ENCODE assay signal across 9 cellular contexts in genomic region chr1:184002071-184002470, GRCh38. TPM values are rescaled to one million over a fixed set of nuclear protein-coding genes. Genes with fewer than 3 reads are reported as not detected.
A peak's percentile ranks its signal among the peaks of the same experiment; 100 is the strongest.
DNase-seq lines count a peak whose midpoint lies in the region; ATAC-seq and TF ChIP-seq lines count a peak whose summit lies in the region.
"Had no signal": no experiment of that assay in that cellular context is flagged by ENCODE, and none has a peak within 500 bp of the region (broad histone marks: within the 10 kb centered on the region; RNA-seq: fewer than 3 reads in every experiment).

No MANE protein-coding gene starts in this region.

- no peaks in the 10 kb centered on the region for H3K9me3 ChIP-seq in adipocyte (ENCODE audit: control insufficient read depth, low read length)
- H3K9me3 ChIP-seq in heart left ventricle: no peaks in the 10 kb centered on the region

- H3K27me3 ChIP-seq in adipocyte (replicated peaks; ENCODE audit: control insufficient read depth, insufficient read depth, low read length) (no peaks in the 10 kb centered on the region), heart left ventricle (no peaks in the 10 kb centered on the region)

- H3K36me3 Mint-ChIP-seq in HFFc6 (ENCODE audit: low read depth): no peaks in the 10 kb centered on the region
- no peaks in the 10 kb centered on the region for H3K36me3 Mint-ChIP-seq in activated CD4-positive, alpha-beta memory T cell treated with anti-CD3 and anti-CD28 coated beads, Interleukin-2, amount 10 ng/mL, durations not matched to agents 7 days and 5 days (ENCODE audit: low read depth)

- H3K27me3 Mint-ChIP-seq in HFFc6 (ENCODE audit: insufficient read depth): no peaks in the 10 kb centered on the region
- peaks cover 2% of the 10 kb centered on the region for H3K27me3 Mint-ChIP-seq in activated CD4-positive, alpha-beta memory T cell treated with anti-CD3 and anti-CD28 coated beads, Interleukin-2, amount 10 ng/mL, durations not matched to agents 7 days and 5 days

- CTCF ChIA-PET in activated CD4-positive, alpha-beta memory T cell treated with anti-CD3 and anti-CD28 coated beads, Interleukin-2, amount 10 ng/mL, durations not matched to agents 7 days and 5 days (lab: Charles Lee): no interaction called here

- no peaks in the 10 kb centered on the region for H3K36me3 ChIP-seq in adipocyte (ENCODE audit: control insufficient read depth, insufficient read depth, low read length, severe bottlenecking)
- no peaks in the 10 kb centered on the region for H3K36me3 ChIP-seq in heart left ventricle

- peak overlapping the region; percentile 68 for H3K4me3 Mint-ChIP-seq in HFFc6
- H3K4me3 Mint-ChIP-seq in activated CD4-positive, alpha-beta memory T cell treated with anti-CD3 and anti-CD28 coated beads, Interleukin-2, amount 10 ng/mL, durations not matched to agents 7 days and 5 days: no peak overlapping the region
- H3K4me3 Mint-ChIP-seq: effector memory CD8-positive, alpha-beta T cell had no signal

- DNase-seq in HFFc6 (peak; percentile 78), adipocyte (ENCODE audit: low read depth) (peak; percentile 80), heart left ventricle (peak in 4 of 5 donors; percentile 47 to 58 (median 49)), skeletal muscle cell (ENCODE audit: low read depth) (peak; percentile 79), SIG-M5 treated with dmso at 0.1 percent for 504 hours (lab: John Stamatoyannopoulos, UW; ENCODE audit: unreplicated experiment) (no peak), NCI-H2171 treated with DMSO at 0.1 percent for 48 hours (lab: John Stamatoyannopoulos, UW) (no peak)
- no peak for DNase-seq in activated CD8-positive, alpha-beta memory T cell treated with anti-CD3 and anti-CD28 coated beads for 24 hours
- DNase-seq in activated CD4-positive, alpha-beta memory T cell treated with anti-CD3 and anti-CD28 coated beads, Interleukin-2, amount 10 ng/mL, durations not matched to agents 7 days and 5 days: no peak
- DNase-seq: effector memory CD8-positive, alpha-beta T cell had no signal

- no peaks in the 10 kb centered on the region for H3K9me3 Mint-ChIP-seq in HFFc6
- H3K9me3 Mint-ChIP-seq in activated CD4-positive, alpha-beta memory T cell treated with anti-CD3 and anti-CD28 coated beads, Interleukin-2, amount 10 ng/mL, durations not matched to agents 7 days and 5 days: no peaks in the 10 kb centered on the region
- H3K9me3 Mint-ChIP-seq: effector memory CD8-positive, alpha-beta T cell had no signal

- H3K4me1 Mint-ChIP-seq in HFFc6 (ENCODE audit: low read depth): peaks cover 40% of the 10 kb centered on the region
- H3K4me1 Mint-ChIP-seq in activated CD4-positive, alpha-beta memory T cell treated with anti-CD3 and anti-CD28 coated beads, Interleukin-2, amount 10 ng/mL, durations not matched to agents 7 days and 5 days: no peaks in the 10 kb centered on the region

- no peak overlapping the region for H3K9ac ChIP-seq in adipocyte (ENCODE audit: low read length)

- no peak for TF ChIP-seq POLR2A in heart left ventricle (IDR thresholded peaks at IDR 0.05)

- H3K4me3 ChIP-seq in adipocyte (ENCODE audit: low read length) (no peak overlapping the region), heart left ventricle (no peak overlapping the region), skeletal muscle cell (ENCODE audit: low read depth, low read length) (no peak overlapping the region)

- peak overlapping the region in 9 of 12 donors; percentile 8 to 61 (median 29) for H3K27ac ChIP-seq in heart left ventricle

- WGBS in heart left ventricle, 4 donors: 17 to 26% (median 20%) methylated on average over 2 of the region's 2 CpGs

- H3K27ac Mint-ChIP-seq in HFFc6: peak overlapping the region; percentile 88
- no peak overlapping the region for H3K27ac Mint-ChIP-seq in activated CD4-positive, alpha-beta memory T cell treated with anti-CD3 and anti-CD28 coated beads, Interleukin-2, amount 10 ng/mL, durations not matched to agents 7 days and 5 days
- H3K27ac Mint-ChIP-seq: effector memory CD8-positive, alpha-beta T cell had no signal

- POLR2A ChIA-PET in activated CD4-positive, alpha-beta memory T cell treated with anti-CD3 and anti-CD28 coated beads, Interleukin-2, amount 10 ng/mL, durations not matched to agents 7 days and 5 days (lab: Charles Lee): no interaction called here

- peak; percentile 78 to 94 (median 87) for ATAC-seq in heart left ventricle
- ATAC-seq: effector memory CD8-positive, alpha-beta T cell had no signal

- peaks cover 8% of the 10 kb centered on the region for H3K4me1 ChIP-seq in adipocyte (ENCODE audit: control insufficient read depth, insufficient read depth, low read length)
- peaks cover 0 to 16% (median 8%) of the 10 kb centered on the region in 12 donors for H3K4me1 ChIP-seq in heart left ventricle

- intact Hi-C loops in heart left ventricle (cut with DNase I): no loop called here

- no peak for TF ChIP-seq CTCF in HFFc6 (IDR thresholded peaks at IDR 0.05)
- TF ChIP-seq CTCF in heart left ventricle (IDR thresholded peaks at IDR 0.05): no peak

RNA-seq across cellular contexts. Expression of gene COLGALT2, which starts 35.5 kb away (rescaled TPM):
- total RNA-seq in HFFc6 (2021; fragmentation: NEBNext Ultra II Directional; extraction: Animal tissue kit (Norgen Biotek cat#: 25700)): 1 to 10 TPM; 3.4 to 5.4 (median 4.6) TPM
- 10 to 100 TPM in 1 of 9 donors, 1 to 10 TPM in 8; 3.1 to 10.3 (median 5.3) TPM for total RNA-seq in heart left ventricle
- 1 to 10 TPM; 1.2 to 1.4 TPM for polyA plus RNA-seq in heart left ventricle
- total RNA-seq in activated CD4-positive, alpha-beta memory T cell treated with anti-CD3 and anti-CD28 coated beads, Interleukin-2, amount 10 ng/mL, durations not matched to agents 7 days and 5 days: 1 to 10 TPM; 2.6 to 2.9 TPM

RNA-seq across cellular contexts. Expression of gene TSEN15, which starts 49.5 kb away (rescaled TPM):
- 10 to 100 TPM; 32.7 to 47.0 (median 40.4) TPM for total RNA-seq in HFFc6 (2021; fragmentation: NEBNext Ultra II Directional; extraction: Animal tissue kit (Norgen Biotek cat#: 25700))
- total RNA-seq in heart left ventricle: 10 to 100 TPM; 23.5 to 32.3 (median 26.4) TPM
- 10 to 100 TPM; 24.5 to 27.3 TPM for polyA plus RNA-seq in heart left ventricle
- 10 to 100 TPM; 52.6 to 53.7 TPM for total RNA-seq in activated CD4-positive, alpha-beta memory T cell treated with anti-CD3 and anti-CD28 coated beads, Interleukin-2, amount 10 ng/mL, durations not matched to agents 7 days and 5 days

Comparison
In these comparisons a context has a peak if more than half of its experiments do, and no peak if none do; other contexts are left out.
1. DNase-seq: peak in HFFc6 (single experiment), adipocyte (single experiment), heart left ventricle (4 of 5) and skeletal muscle cell (single experiment); none in activated CD8-positive, alpha-beta memory T cell treated with anti-CD3 and anti-CD28 coated beads for 24 hours (single experiment), SIG-M5 treated with dmso at 0.1 percent for 504 hours (single experiment), NCI-H2171 treated with DMSO at 0.1 percent for 48 hours (single experiment) and activated CD4-positive, alpha-beta memory T cell treated with anti-CD3 and anti-CD28 coated beads, Interleukin-2, amount 10 ng/mL, durations not matched to agents 7 days and 5 days (single experiment).